ENCODE assay signal across 22 cellular contexts in genomic region chr18:49904871-49905555, GRCh38.
"Had no signal": no experiment of that assay in that cellular context is flagged by ENCODE, and none has a peak within 500 bp of the region (broad histone marks: within the 10 kb centered on the region; RNA-seq: fewer than 3 reads in every experiment).

No MANE protein-coding gene starts in this region.

- H3K9me3 ChIP-seq: colonic mucosa, left ventricle myocardium inferior, lower lobe of right lung, right atrium auricular region, sigmoid colon, testis, tibial nerve, upper lobe of right lung, vagina had no signal

- H3K27ac Mint-ChIP-seq: immature natural killer cell; memory B cell; naive thymus-derived CD4-positive, alpha-beta T cell; nephron progenitor cell had no signal

- H3K4me3 ChIP-seq: colonic mucosa, left ventricle myocardium inferior, lower lobe of right lung, right atrium auricular region, sigmoid colon, skin epidermis, testis, tibial nerve, upper lobe of right lung, vagina had no signal

- H3K9me3 Mint-ChIP-seq: immature natural killer cell, memory B cell, nephron progenitor cell had no signal

- ATAC-seq: foreskin keratinocyte; left cardiac atrium; lower lobe of right lung; naive thymus-derived CD4-positive, alpha-beta T cell; upper lobe of right lung had no signal

- H3K27me3 ChIP-seq: colonic mucosa, right atrium auricular region, sigmoid colon, testis, tibial nerve, upper lobe of right lung, vagina had no signal

- H3K4me1 ChIP-seq: colonic mucosa, foreskin keratinocyte, left ventricle myocardium inferior, lower lobe of right lung, right atrium auricular region, sigmoid colon, testis, tibial nerve, upper lobe of right lung, vagina had no signal

- H3K4me1 Mint-ChIP-seq: immature natural killer cell, memory B cell had no signal

- H3K36me3 Mint-ChIP-seq: immature natural killer cell; naive thymus-derived CD4-positive, alpha-beta T cell had no signal

- H3K4me3 Mint-ChIP-seq: immature natural killer cell; memory B cell; naive thymus-derived CD4-positive, alpha-beta T cell; nephron progenitor cell had no signal

- H3K27ac ChIP-seq: colonic mucosa, foreskin keratinocyte, left ventricle myocardium inferior, lower lobe of right lung, right atrium auricular region, sigmoid colon, skin epidermis, testis, tibial nerve, upper lobe of right lung, vagina had no signal

- DNase-seq: colonic mucosa; dermis blood vessel endothelial cell; erythroblast; foreskin keratinocyte; immature natural killer cell; left cardiac atrium; left ventricle myocardium inferior; lower lobe of right lung; naive thymus-derived CD4-positive, alpha-beta T cell; nephron progenitor cell; posterior cingulate gyrus; sigmoid colon; stimulated activated CD4-positive, alpha-beta T cell treated with anti-CD3 and anti-CD28 coated beads, Interleukin-2, amount 100 ng/mL, for 24 hours; stimulated activated CD4-positive, alpha-beta T cell treated with anti-CD3 and anti-CD28 coated beads, Interleukin-4, amount 100 ng/mL, for 4 hours; stimulated activated naive CD4-positive, alpha-beta T cell treated with Interleukin-2 at 50 U/mL for 16 hours; testis; upper lobe of right lung had no signal

- H3K36me3 ChIP-seq: colonic mucosa, left ventricle myocardium inferior, lower lobe of right lung, right atrium auricular region, sigmoid colon, tibial nerve, upper lobe of right lung had no signal
